Comparison of ENCODE assay signal across 7 cellular contexts in genomic region chr7:100180084-100180483, GRCh38. TPM values are rescaled to one million over a fixed set of nuclear protein-coding genes. Genes with fewer than 3 reads are reported as not detected.
A peak's percentile ranks its signal among the peaks of the same experiment; 100 is the strongest.
DNase-seq lines count a peak whose midpoint lies in the region; ATAC-seq lines count a peak whose summit lies in the region.
"Not testable (repeated sequence)": the region's sequence is repeated elsewhere in the genome, so short reads cannot be mapped to it uniquely, and the experiment has no call there.

No MANE protein-coding gene starts in this region.

- H3K27me3 ChIP-seq in CD4-positive, alpha-beta memory T cell (ENCODE audit: insufficient read depth, low read length): not testable (repeated sequence)

- peaks cover 30% of the 10 kb centered on the region for H3K4me1 ChIP-seq in CD4-positive, alpha-beta memory T cell (ENCODE audit: insufficient read depth, low read length)

- intact Hi-C loops in CD4-positive, alpha-beta memory T cell (cut with micrococcal nuclease): not testable (repeated sequence)

- peak overlapping the region in 3 of 8 donors; percentile 45 to 66 (median 47) for H3K4me3 Mint-ChIP-seq in CD4-positive, alpha-beta memory T cell
- peak overlapping the region; percentile 66 for H3K4me3 Mint-ChIP-seq in T-helper 2 cell treated with Interferon-gamma antibody and Interleukin-4, amounts not matched to agents 5 μg/mL and 100 μg/mL, for 36 hours
- peak overlapping the region; percentile 46 for H3K4me3 Mint-ChIP-seq in activated CD8-positive, alpha-beta memory T cell treated with anti-CD3 and anti-CD28 coated beads, Interleukin-2, amount 10 ng/mL, durations not matched to agents 7 days and 5 days
- H3K4me3 Mint-ChIP-seq in activated naive CD4-positive, alpha-beta T cell treated with anti-CD3 and anti-CD28 coated beads, Interleukin-2, amount 10 ng/mL, durations not matched to agents 7 days and 5 days: peak overlapping the region; percentile 27
- H3K4me3 Mint-ChIP-seq in central memory CD8-positive, alpha-beta T cell: peak overlapping the region; percentile 59
- peak overlapping the region; percentile 72 for H3K4me3 Mint-ChIP-seq in stimulated activated effector memory CD8-positive, alpha-beta T cell treated with anti-CD3 and anti-CD28 coated beads, Interleukin-12 subunit alpha, Interleukin-12 subunit beta, amount 100 ng/mL, for 72 hours

- not testable (repeated sequence) for ATAC-seq in activated CD8-positive, alpha-beta memory T cell treated with anti-CD3 and anti-CD28 coated beads, Interleukin-2, amount 10 ng/mL, durations not matched to agents 7 days and 5 days; central memory CD8-positive, alpha-beta T cell (replicated peaks; ENCODE audit: extremely low read depth, poor library complexity, severe bottlenecking); stimulated activated effector memory CD8-positive, alpha-beta T cell treated with anti-CD3 and anti-CD28 coated beads, Interleukin-12 subunit alpha, Interleukin-12 subunit beta, amount 100 ng/mL, for 72 hours

- not testable (repeated sequence) for H3K27ac ChIP-seq in CD4-positive, alpha-beta memory T cell (ENCODE audit: low read depth, low read length)
- H3K27ac ChIP-seq in KOPT-K1 (ENCODE audit: low read depth, low read length, poor library complexity, severe bottlenecking): peak overlapping the region; percentile 60

- H3K9me3 Mint-ChIP-seq in CD4-positive, alpha-beta memory T cell; T-helper 2 cell treated with Interferon-gamma antibody and Interleukin-4, amounts not matched to agents 5 μg/mL and 100 μg/mL, for 36 hours; activated CD8-positive, alpha-beta memory T cell treated with anti-CD3 and anti-CD28 coated beads, Interleukin-2, amount 10 ng/mL, durations not matched to agents 7 days and 5 days (ENCODE audit: low read depth); activated naive CD4-positive, alpha-beta T cell treated with anti-CD3 and anti-CD28 coated beads, Interleukin-2, amount 10 ng/mL, durations not matched to agents 7 days and 5 days; central memory CD8-positive, alpha-beta T cell; stimulated activated effector memory CD8-positive, alpha-beta T cell treated with anti-CD3 and anti-CD28 coated beads, Interleukin-12 subunit alpha, Interleukin-12 subunit beta, amount 100 ng/mL, for 72 hours: not testable (repeated sequence)

- H3K27ac Mint-ChIP-seq in CD4-positive, alpha-beta memory T cell: peak overlapping the region in 4 of 7 donors; percentile 29 to 79 (median 50)
- H3K27ac Mint-ChIP-seq in T-helper 2 cell treated with Interferon-gamma antibody and Interleukin-4, amounts not matched to agents 5 μg/mL and 100 μg/mL, for 36 hours: peak overlapping the region; percentile 89
- H3K27ac Mint-ChIP-seq in activated CD8-positive, alpha-beta memory T cell treated with anti-CD3 and anti-CD28 coated beads, Interleukin-2, amount 10 ng/mL, durations not matched to agents 7 days and 5 days: peak overlapping the region; percentile 80
- peak overlapping the region; percentile 92 for H3K27ac Mint-ChIP-seq in activated naive CD4-positive, alpha-beta T cell treated with anti-CD3 and anti-CD28 coated beads, Interleukin-2, amount 10 ng/mL, durations not matched to agents 7 days and 5 days
- H3K27ac Mint-ChIP-seq in central memory CD8-positive, alpha-beta T cell (ENCODE audit: low read depth): not testable (repeated sequence)
- H3K27ac Mint-ChIP-seq in stimulated activated effector memory CD8-positive, alpha-beta T cell treated with anti-CD3 and anti-CD28 coated beads, Interleukin-12 subunit alpha, Interleukin-12 subunit beta, amount 100 ng/mL, for 72 hours: peak overlapping the region; percentile 66

- H3K4me3 ChIP-seq in CD4-positive, alpha-beta memory T cell (ENCODE audit: low read length in 2 of 2): not testable (repeated sequence)

- not testable (repeated sequence) for DNase-seq in CD4-positive, alpha-beta memory T cell; T-helper 2 cell treated with Interferon-gamma antibody and Interleukin-4, amounts not matched to agents 5 μg/mL and 100 μg/mL, for 36 hours (ENCODE audit: low spot score); activated CD8-positive, alpha-beta memory T cell treated with anti-CD3 and anti-CD28 coated beads, Interleukin-2, amount 10 ng/mL, durations not matched to agents 7 days and 5 days; activated naive CD4-positive, alpha-beta T cell treated with anti-CD3 and anti-CD28 coated beads, Interleukin-2, amount 10 ng/mL, durations not matched to agents 7 days and 5 days; central memory CD8-positive, alpha-beta T cell (ENCODE audit: low spot score in 2 of 2); stimulated activated effector memory CD8-positive, alpha-beta T cell treated with anti-CD3 and anti-CD28 coated beads, Interleukin-12 subunit alpha, Interleukin-12 subunit beta, amount 100 ng/mL, for 72 hours (ENCODE audit: low spot score in 2 of 2)

- H3K36me3 Mint-ChIP-seq in CD4-positive, alpha-beta memory T cell; T-helper 2 cell treated with Interferon-gamma antibody and Interleukin-4, amounts not matched to agents 5 μg/mL and 100 μg/mL, for 36 hours (ENCODE audit: low read depth); activated CD8-positive, alpha-beta memory T cell treated with anti-CD3 and anti-CD28 coated beads, Interleukin-2, amount 10 ng/mL, durations not matched to agents 7 days and 5 days; activated naive CD4-positive, alpha-beta T cell treated with anti-CD3 and anti-CD28 coated beads, Interleukin-2, amount 10 ng/mL, durations not matched to agents 7 days and 5 days; central memory CD8-positive, alpha-beta T cell (ENCODE audit: insufficient read depth); stimulated activated effector memory CD8-positive, alpha-beta T cell treated with anti-CD3 and anti-CD28 coated beads, Interleukin-12 subunit alpha, Interleukin-12 subunit beta, amount 100 ng/mL, for 72 hours: not testable (repeated sequence)

- H3K36me3 ChIP-seq in CD4-positive, alpha-beta memory T cell (ENCODE audit: insufficient read depth, low read length); KOPT-K1 (ENCODE audit: insufficient read depth, low read length): not testable (repeated sequence)

- H3K9me3 ChIP-seq in CD4-positive, alpha-beta memory T cell (ENCODE audit: control insufficient read depth in 1 of 2, low read length in 2 of 2); KOPT-K1 (ENCODE audit: insufficient read depth, low read length, poor library complexity, severe bottlenecking): not testable (repeated sequence)

- POLR2A ChIA-PET in CD4-positive, alpha-beta memory T cell (lab: Charles Lee; ENCODE audit: partially characterized antibody): interaction anchor here (0.8 to 1.0 kb wide), 2 partner anchors 32 to 92 kb away, joined by 3 read pairs; partner anchors contain the start of gene LAMTOR4

- H3K4me1 Mint-ChIP-seq in CD4-positive, alpha-beta memory T cell: peaks cover 24 to 51% (median 39%) of the 10 kb centered on the region in 4 donors
- peaks cover 46% of the 10 kb centered on the region for H3K4me1 Mint-ChIP-seq in T-helper 2 cell treated with Interferon-gamma antibody and Interleukin-4, amounts not matched to agents 5 μg/mL and 100 μg/mL, for 36 hours (ENCODE audit: low read depth)
- peaks cover 40% of the 10 kb centered on the region for H3K4me1 Mint-ChIP-seq in activated CD8-positive, alpha-beta memory T cell treated with anti-CD3 and anti-CD28 coated beads, Interleukin-2, amount 10 ng/mL, durations not matched to agents 7 days and 5 days
- H3K4me1 Mint-ChIP-seq in activated naive CD4-positive, alpha-beta T cell treated with anti-CD3 and anti-CD28 coated beads, Interleukin-2, amount 10 ng/mL, durations not matched to agents 7 days and 5 days: peaks cover 80% of the 10 kb centered on the region
- peaks cover 47% of the 10 kb centered on the region for H3K4me1 Mint-ChIP-seq in central memory CD8-positive, alpha-beta T cell
- peaks cover 52% of the 10 kb centered on the region for H3K4me1 Mint-ChIP-seq in stimulated activated effector memory CD8-positive, alpha-beta T cell treated with anti-CD3 and anti-CD28 coated beads, Interleukin-12 subunit alpha, Interleukin-12 subunit beta, amount 100 ng/mL, for 72 hours

- H3K27me3 Mint-ChIP-seq in CD4-positive, alpha-beta memory T cell; T-helper 2 cell treated with Interferon-gamma antibody and Interleukin-4, amounts not matched to agents 5 μg/mL and 100 μg/mL, for 36 hours (ENCODE audit: low read depth); central memory CD8-positive, alpha-beta T cell: not testable (repeated sequence)
- peaks cover 11% of the 10 kb centered on the region for H3K27me3 Mint-ChIP-seq in activated CD8-positive, alpha-beta memory T cell treated with anti-CD3 and anti-CD28 coated beads, Interleukin-2, amount 10 ng/mL, durations not matched to agents 7 days and 5 days
- peaks cover 25% of the 10 kb centered on the region for H3K27me3 Mint-ChIP-seq in activated naive CD4-positive, alpha-beta T cell treated with anti-CD3 and anti-CD28 coated beads, Interleukin-2, amount 10 ng/mL, durations not matched to agents 7 days and 5 days

- CTCF ChIA-PET in CD4-positive, alpha-beta memory T cell (lab: Charles Lee; ENCODE audit: partially characterized antibody): interaction anchor here (1.0 to 2.5 kb wide), 7 partner anchors 10 to 227 kb away, joined by 3 to 11 read pairs (median 3); no protein-coding TSS in a partner anchor
- CTCF ChIA-PET in activated CD8-positive, alpha-beta memory T cell treated with anti-CD3 and anti-CD28 coated beads, Interleukin-2, amount 10 ng/mL, durations not matched to agents 7 days and 5 days (lab: Charles Lee): interaction anchor here (0.7 to 1.9 kb wide), 10 partner anchors 8 to 98 kb away, joined by 3 to 7 read pairs (median 3); partner anchors contain the start of gene LAMTOR4
- CTCF ChIA-PET in activated naive CD4-positive, alpha-beta T cell treated with anti-CD3 and anti-CD28 coated beads, Interleukin-2, amount 10 ng/mL, durations not matched to agents 7 days and 5 days (lab: Charles Lee): interaction anchor here (1.1 to 2.5 kb wide), 2 partner anchors 28 to 47 kb away, joined by 3 to 10 read pairs; no protein-coding TSS in a partner anchor

RNA-seq across cellular contexts. Expression of gene STAG3, which starts 2.4 kb away (rescaled TPM):
- 1 to 10 TPM; 6.5 to 7.7 TPM for total RNA-seq in CD4-positive, alpha-beta memory T cell
- 1 to 10 TPM; 1.6 to 3.7 TPM for polyA plus RNA-seq in CD4-positive, alpha-beta memory T cell
- total RNA-seq in activated CD8-positive, alpha-beta memory T cell treated with anti-CD3 and anti-CD28 coated beads, Interleukin-2, amount 10 ng/mL, durations not matched to agents 7 days and 5 days: 10 to 100 TPM in 1 of 2 experiments, 1 to 10 TPM in 1; 8.1 to 20.2 TPM

RNA-seq across cellular contexts. Expression of gene GPC2, which starts 2.9 kb away (rescaled TPM):
- total RNA-seq in CD4-positive, alpha-beta memory T cell: 10 to 100 TPM; 11.8 to 12.5 TPM
- polyA plus RNA-seq in CD4-positive, alpha-beta memory T cell: under 1 TPM in 1 of 2 donors, not detected in 1; 0.73 TPM
- 1 to 10 TPM; 2.9 to 6.2 TPM for total RNA-seq in activated CD8-positive, alpha-beta memory T cell treated with anti-CD3 and anti-CD28 coated beads, Interleukin-2, amount 10 ng/mL, durations not matched to agents 7 days and 5 days

RNA-seq across cellular contexts. Expression of gene GAL3ST4, which starts 11.7 kb away (rescaled TPM):
- total RNA-seq in CD4-positive, alpha-beta memory T cell: 1 to 10 TPM; 8.0 to 8.9 TPM
- polyA plus RNA-seq in CD4-positive, alpha-beta memory T cell: 1 to 10 TPM; 2.3 to 5.0 TPM
- 1 to 10 TPM in 1 of 2 experiments, under 1 TPM in 1; 0.61 to 1.4 TPM for total RNA-seq in activated CD8-positive, alpha-beta memory T cell treated with anti-CD3 and anti-CD28 coated beads, Interleukin-2, amount 10 ng/mL, durations not matched to agents 7 days and 5 days

RNA-seq across cellular contexts. Expression of gene TRAPPC14, which starts 21.6 kb away (rescaled TPM):
- 10 to 100 TPM; 68.7 to 73.0 TPM for total RNA-seq in CD4-positive, alpha-beta memory T cell
- 1 to 10 TPM; 1.4 to 5.5 TPM for polyA plus RNA-seq in CD4-positive, alpha-beta memory T cell
- total RNA-seq in activated CD8-positive, alpha-beta memory T cell treated with anti-CD3 and anti-CD28 coated beads, Interleukin-2, amount 10 ng/mL, durations not matched to agents 7 days and 5 days: 10 to 100 TPM; 36.8 to 43.5 TPM

RNA-seq across cellular contexts. Expression of gene LAMTOR4, which starts 31.4 kb away (rescaled TPM):
- total RNA-seq in CD4-positive, alpha-beta memory T cell: 100 to 1,000 TPM; 178 to 189 TPM
- polyA plus RNA-seq in CD4-positive, alpha-beta memory T cell: 100 to 1,000 TPM; 423 to 501 TPM
- total RNA-seq in activated CD8-positive, alpha-beta memory T cell treated with anti-CD3 and anti-CD28 coated beads, Interleukin-2, amount 10 ng/mL, durations not matched to agents 7 days and 5 days: 100 to 1,000 TPM; 119 to 151 TPM
